20 cellular contexts compared by ENCODE assay signal in genomic region chr7:86647340-86648094, GRCh38. TPM values are rescaled to one million over a fixed set of nuclear protein-coding genes. Genes with fewer than 3 reads are reported as not detected.
A peak's percentile ranks its signal among the peaks of the same experiment; 100 is the strongest.
DNase-seq lines count a peak whose midpoint lies in the region; ATAC-seq and TF ChIP-seq lines count a peak whose summit lies in the region.
"Had no signal": no experiment of that assay in that cellular context is flagged by ENCODE, and none has a peak within 500 bp of the region (broad histone marks: within the 10 kb centered on the region; RNA-seq: fewer than 3 reads in every experiment).

No MANE protein-coding gene starts in this region.

- H3K36me3 Mint-ChIP-seq in chondrocyte (ENCODE audit: low read depth) = no peaks in the 10 kb centered on the region

- no peak overlapping the region for H3K27ac Mint-ChIP-seq in chondrocyte (ENCODE audit: unreplicated experiment)
- H3K27ac Mint-ChIP-seq: CD4-positive, alpha-beta T cell had no signal

- no peak for ATAC-seq in GM21423 (IDR thresholded peaks at IDR 0.05; ENCODE audit: unreplicated experiment)

- peaks cover 32% of the 10 kb centered on the region for H3K27me3 Mint-ChIP-seq in chondrocyte (ENCODE audit: low read depth)

- TF ChIP-seq CTCF in chondrocyte (IDR thresholded peaks at IDR 0.05) (no peak), coronary artery (IDR thresholded peaks at IDR 0.05) (no peak)

- peak overlapping the region; percentile 41 for H3K27ac ChIP-seq in caudate nucleus (ENCODE audit: low read depth, low read length)
- no peak overlapping the region for H3K27ac ChIP-seq in coronary artery
- H3K27ac ChIP-seq: SK-N-MC had no signal

- H3K4me3 ChIP-seq in coronary artery = no peak overlapping the region
- H3K4me3 ChIP-seq: MG63, SK-N-MC had no signal

- no peak overlapping the region for H3K4me3 Mint-ChIP-seq in chondrocyte (ENCODE audit: unreplicated experiment)
- H3K4me3 Mint-ChIP-seq: CD4-positive, alpha-beta T cell had no signal

- DNase-seq in Ammon's horn (ENCODE audit: low spot score) = peak; percentile 50
- DNase-seq in NCI-H1105 treated with DMSO at 0.1 percent for 48 hours (lab: John Stamatoyannopoulos, UW) = peak; percentile 14
- peak in 6 of 61 donors; percentile 7 to 32 (median 26) for DNase-seq in caudate nucleus (lab: John Stamatoyannopoulos, UW)
- DNase-seq in midbrain (lab: John Stamatoyannopoulos, UW) = peak; percentile 69
- DNase-seq in putamen (ENCODE audit: low spot score) = no peak
- no peak for DNase-seq in chondrocyte (ENCODE audit: low spot score)
- no peak for DNase-seq in coronary artery (ENCODE audit: low spot score)
- DNase-seq: CD4-positive, alpha-beta T cell; DMS53; Kasumi-1; MG63; NCI-H1048; NCI-H345; NCI-H526; SHP77 had no signal

- no peaks in the 10 kb centered on the region for H3K9me3 Mint-ChIP-seq in chondrocyte (ENCODE audit: low read depth)
- H3K9me3 Mint-ChIP-seq: CD4-positive, alpha-beta T cell had no signal

- peaks cover 17% of the 10 kb centered on the region for H3K4me1 Mint-ChIP-seq in chondrocyte (ENCODE audit: low read depth)

RNA-seq across cellular contexts. Expression of gene GRM3, which starts 3.8 kb away (rescaled TPM):
- not detected in 3 replicates for total RNA-seq in chondrocyte
- total RNA-seq: CD4-positive, alpha-beta T cell; H4; OCI-LY7; RPMI7951 had no signal

Comparison
In these comparisons a context has a peak if more than half of its experiments do, and no peak if none do; other contexts are left out.
1. DNase-seq: peak in Ammon's horn (single experiment), NCI-H1105 treated with DMSO at 0.1 percent for 48 hours (single experiment) and midbrain (single experiment); none in putamen (single experiment), chondrocyte (single experiment) and coronary artery (single experiment).